26 cellular contexts compared by ENCODE assay signal in genomic region chr16:49459953-49460735, GRCh38.
A peak's percentile ranks its signal among the peaks of the same experiment; 100 is the strongest.
DNase-seq lines count a peak whose midpoint lies in the region; ATAC-seq and TF ChIP-seq lines count a peak whose summit lies in the region.
"Had no signal": no experiment of that assay in that cellular context is flagged by ENCODE, and none has a peak within 500 bp of the region (broad histone marks: within the 10 kb centered on the region; RNA-seq: fewer than 3 reads in every experiment).

No MANE protein-coding gene starts in this region.

- no peak for TF ChIP-seq POLR2A in esophagus muscularis mucosa (IDR thresholded peaks at IDR 0.05; ENCODE audit: low read depth)
- TF ChIP-seq POLR2A in sigmoid colon (IDR thresholded peaks at IDR 0.05): no peak

- H3K4me1 ChIP-seq in esophagus muscularis mucosa (peaks cover 0 to 5% (median 0%) of the 10 kb centered on the region in 4 donors), sigmoid colon (no peaks in the 10 kb centered on the region)
- H3K4me1 ChIP-seq: adrenal gland, breast epithelium, foreskin keratinocyte, transverse colon had no signal

- H3K4me3 ChIP-seq in H7 (ENCODE audit: insufficient read depth, low read depth, low read length): no peak overlapping the region
- no peak overlapping the region for H3K4me3 ChIP-seq in esophagus muscularis mucosa
- no peak overlapping the region for H3K4me3 ChIP-seq in sigmoid colon
- H3K4me3 ChIP-seq: adrenal gland, breast epithelium, transverse colon had no signal

- intact Hi-C loops in activated CD8-positive, alpha-beta T cell treated with anti-CD3 and anti-CD28 coated beads for 36 hours (cut with micrococcal nuclease): no loop called here
- intact Hi-C loops in esophagus muscularis mucosa (cut with DNase I) (no loop called here), sigmoid colon (cut with DNase I) (no loop called here)

- H3K27me3 ChIP-seq in H7 (ENCODE audit: control insufficient read depth, insufficient read depth, low read length) (peaks cover 3% of the 10 kb centered on the region; the same call in 1 of the 2 replicates), esophagus muscularis mucosa (peaks cover 0 to 26% (median 3%) of the 10 kb centered on the region in 4 donors), sigmoid colon (peaks cover 0 to 25% (median 6%) of the 10 kb centered on the region in 3 donors)
- H3K27me3 ChIP-seq: foreskin keratinocyte had no signal

- H3K27me3 Mint-ChIP-seq in activated CD8-positive, alpha-beta T cell treated with anti-CD3 and anti-CD28 coated beads for 36 hours: no peaks in the 10 kb centered on the region
- H3K27me3 Mint-ChIP-seq in activated CD8-positive, alpha-beta T cell treated with anti-CD3 and anti-CD28 coated beads, Interleukin-2, amount 10 ng/mL, durations not matched to agents 7 days and 5 days (ENCODE audit: low read depth): no peaks in the 10 kb centered on the region
- H3K27me3 Mint-ChIP-seq: stimulated activated naive CD8-positive, alpha-beta T cell treated with anti-CD3 and anti-CD28 coated beads, Interleukin-15, Interleukin-2, amounts not matched to agents 100 ng/mL and 50 ng/mL, for 24 hours had no signal

- H3K4me1 Mint-ChIP-seq in activated CD8-positive, alpha-beta T cell treated with anti-CD3 and anti-CD28 coated beads for 36 hours (ENCODE audit: low read depth): peaks cover 36% of the 10 kb centered on the region
- H3K4me1 Mint-ChIP-seq in activated CD8-positive, alpha-beta T cell treated with anti-CD3 and anti-CD28 coated beads, Interleukin-2, amount 10 ng/mL, durations not matched to agents 7 days and 5 days (ENCODE audit: low read depth): peaks cover 41% of the 10 kb centered on the region

- no peak overlapping the region for H3K4me3 Mint-ChIP-seq in activated CD8-positive, alpha-beta T cell treated with anti-CD3 and anti-CD28 coated beads for 36 hours
- no peak overlapping the region for H3K4me3 Mint-ChIP-seq in activated CD8-positive, alpha-beta T cell treated with anti-CD3 and anti-CD28 coated beads, Interleukin-2, amount 10 ng/mL, durations not matched to agents 7 days and 5 days
- H3K4me3 Mint-ChIP-seq: stimulated activated naive CD8-positive, alpha-beta T cell treated with anti-CD3 and anti-CD28 coated beads, Interleukin-15, Interleukin-2, amounts not matched to agents 100 ng/mL and 50 ng/mL, for 24 hours; WTC11 had no signal

- POLR2A ChIA-PET in activated CD8-positive, alpha-beta T cell treated with anti-CD3 and anti-CD28 coated beads for 36 hours (lab: Charles Lee): interaction anchor here (1.0 to 1.2 kb wide), 2 partner anchors 11 to 120 kb away, joined by 3 read pairs; no protein-coding TSS in a partner anchor
- POLR2A ChIA-PET in activated CD8-positive, alpha-beta T cell treated with anti-CD3 and anti-CD28 coated beads, Interleukin-2, amount 10 ng/mL, durations not matched to agents 7 days and 5 days (lab: Charles Lee): no interaction called here

- TF ChIP-seq CTCF in activated CD8-positive, alpha-beta T cell treated with anti-CD3 and anti-CD28 coated beads for 36 hours (IDR thresholded peaks at IDR 0.05): no peak
- TF ChIP-seq CTCF in esophagus muscularis mucosa (IDR thresholded peaks at IDR 0.05) (no peak), sigmoid colon (IDR thresholded peaks at IDR 0.05) (no peak)

- peak overlapping the region; percentile 20 for H3K27ac Mint-ChIP-seq in activated CD8-positive, alpha-beta T cell treated with anti-CD3 and anti-CD28 coated beads for 36 hours
- no peak overlapping the region for H3K27ac Mint-ChIP-seq in activated CD8-positive, alpha-beta T cell treated with anti-CD3 and anti-CD28 coated beads, Interleukin-2, amount 10 ng/mL, durations not matched to agents 7 days and 5 days
- H3K27ac Mint-ChIP-seq: stimulated activated naive CD8-positive, alpha-beta T cell treated with anti-CD3 and anti-CD28 coated beads, Interleukin-15, Interleukin-2, amounts not matched to agents 100 ng/mL and 50 ng/mL, for 24 hours; WTC11 had no signal

- ATAC-seq in activated CD8-positive, alpha-beta T cell treated with anti-CD3 and anti-CD28 coated beads for 36 hours: no peak
- ATAC-seq in activated CD8-positive, alpha-beta T cell treated with anti-CD3 and anti-CD28 coated beads, Interleukin-2, amount 10 ng/mL, durations not matched to agents 7 days and 5 days: no peak
- ATAC-seq in GM21367 (IDR thresholded peaks at IDR 0.05; ENCODE audit: unreplicated experiment) (no peak), GM21390 (IDR thresholded peaks at IDR 0.05; ENCODE audit: unreplicated experiment) (no peak)
- ATAC-seq: foreskin keratinocyte, SK-N-SH treated with all-trans-retinoic acid at 6 μM for 48 hours, WTC11 had no signal

- TF ChIP-seq EP300 in esophagus muscularis mucosa (IDR thresholded peaks at IDR 0.05) (no peak), sigmoid colon (IDR thresholded peaks at IDR 0.05) (no peak)

- DNase-seq in activated CD8-positive, alpha-beta T cell treated with anti-CD3 and anti-CD28 coated beads for 36 hours: no peak
- DNase-seq in activated CD8-positive, alpha-beta T cell treated with anti-CD3 and anti-CD28 coated beads, Interleukin-2, amount 10 ng/mL, durations not matched to agents 7 days and 5 days: no peak
- DNase-seq in H7: peak; percentile 70
- peak; percentile 87 for DNase-seq in esophagus muscularis mucosa (ENCODE audit: extremely low spot score)
- peak; percentile 7 for DNase-seq in sigmoid colon
- DNase-seq in H4 (ENCODE audit: low spot score): no peak
- DNase-seq: Calu3; dermis blood vessel endothelial cell; foreskin keratinocyte; Kasumi-1; NCI-H1092; NCI-H1930; NCI-H345; NCI-H82; nucleus accumbens; retina; stimulated activated CD4-positive, alpha-beta T cell treated with anti-CD3 and anti-CD28 coated beads, Interleukin-12 subunit alpha, Interleukin-12 subunit beta, amount 100 ng/mL, for 4 hours; stimulated activated CD4-positive, alpha-beta T cell treated with anti-CD3 and anti-CD28 coated beads, Interleukin-4, amount 100 ng/mL, for 4 hours; transverse colon had no signal

- no peaks in the 10 kb centered on the region for H3K9me3 ChIP-seq in esophagus muscularis mucosa
- no peaks in the 10 kb centered on the region for H3K9me3 ChIP-seq in sigmoid colon
- H3K9me3 ChIP-seq: adrenal gland, breast epithelium, transverse colon had no signal

- H3K36me3 Mint-ChIP-seq in activated CD8-positive, alpha-beta T cell treated with anti-CD3 and anti-CD28 coated beads for 36 hours (ENCODE audit: low read depth): no peaks in the 10 kb centered on the region
- no peaks in the 10 kb centered on the region for H3K36me3 Mint-ChIP-seq in activated CD8-positive, alpha-beta T cell treated with anti-CD3 and anti-CD28 coated beads, Interleukin-2, amount 10 ng/mL, durations not matched to agents 7 days and 5 days (ENCODE audit: low read depth)
- H3K36me3 Mint-ChIP-seq: WTC11 had no signal

- no peaks in the 10 kb centered on the region for H3K36me3 ChIP-seq in H7 (replicated peaks; ENCODE audit: control insufficient read depth, insufficient read depth, low read length)
- no peaks in the 10 kb centered on the region for H3K36me3 ChIP-seq in esophagus muscularis mucosa
- H3K36me3 ChIP-seq in sigmoid colon: no peaks in the 10 kb centered on the region
- H3K36me3 ChIP-seq: adrenal gland, breast epithelium, transverse colon had no signal

- 86% methylated on average over 6 of the region's 6 CpGs for WGBS in esophagus muscularis mucosa
- 86% methylated on average over 6 of the region's 6 CpGs for WGBS in sigmoid colon, 2 donors

- H3K27ac ChIP-seq in esophagus muscularis mucosa (replicated peaks in 1 of 4) (no peak overlapping the region), sigmoid colon (no peak overlapping the region)
- H3K27ac ChIP-seq: adrenal gland, breast epithelium, foreskin keratinocyte, transverse colon had no signal

- CTCF ChIA-PET in activated CD8-positive, alpha-beta T cell treated with anti-CD3 and anti-CD28 coated beads for 36 hours (lab: Charles Lee): no interaction called here
- CTCF ChIA-PET in activated CD8-positive, alpha-beta T cell treated with anti-CD3 and anti-CD28 coated beads, Interleukin-2, amount 10 ng/mL, durations not matched to agents 7 days and 5 days (lab: Charles Lee): no interaction called here

- H3K9me3 Mint-ChIP-seq in activated CD8-positive, alpha-beta T cell treated with anti-CD3 and anti-CD28 coated beads for 36 hours: no peaks in the 10 kb centered on the region
- H3K9me3 Mint-ChIP-seq in activated CD8-positive, alpha-beta T cell treated with anti-CD3 and anti-CD28 coated beads, Interleukin-2, amount 10 ng/mL, durations not matched to agents 7 days and 5 days (ENCODE audit: insufficient read depth): no peaks in the 10 kb centered on the region
- H3K9me3 Mint-ChIP-seq: stimulated activated naive CD8-positive, alpha-beta T cell treated with anti-CD3 and anti-CD28 coated beads, Interleukin-15, Interleukin-2, amounts not matched to agents 100 ng/mL and 50 ng/mL, for 24 hours; WTC11 had no signal

Comparison
In these comparisons a context has a peak if more than half of its experiments do, and no peak if none do; other contexts are left out.
1. DNase-seq: peak in H7 (single experiment), esophagus muscularis mucosa (single experiment) and sigmoid colon (single experiment); none in activated CD8-positive, alpha-beta T cell treated with anti-CD3 and anti-CD28 coated beads for 36 hours (single experiment), activated CD8-positive, alpha-beta T cell treated with anti-CD3 and anti-CD28 coated beads, Interleukin-2, amount 10 ng/mL, durations not matched to agents 7 days and 5 days (single experiment) and H4 (single experiment).